In genomic region chr1:89023026-89023425, GRCh38 we compare ENCODE assay signal across 10 cellular contexts. TPM values are rescaled to one million over a fixed set of nuclear protein-coding genes. Genes with fewer than 3 reads are reported as not detected.
DNase-seq lines count a peak whose midpoint lies in the region; ATAC-seq and TF ChIP-seq lines count a peak whose summit lies in the region.
"Had no signal": no experiment of that assay in that cellular context is flagged by ENCODE, and none has a peak within 500 bp of the region (broad histone marks: within the 10 kb centered on the region; RNA-seq: fewer than 3 reads in every experiment).

No MANE protein-coding gene starts in this region.

- peak; percentile 3 for ATAC-seq in HG03175 (IDR thresholded peaks at IDR 0.05; ENCODE audit: unreplicated experiment)
- ATAC-seq in naive thymus-derived CD8-positive, alpha-beta T cell, result peak; percentile 5 to 7
- ATAC-seq: K562 had no signal

- no peaks in the 10 kb centered on the region for H4K20me1 ChIP-seq in BLaER1

- no peak overlapping the region for H3K9ac ChIP-seq in BLaER1

- peak overlapping the region; percentile 68 for H3K4me3 ChIP-seq in BLaER1
- H3K4me3 ChIP-seq: K562 had no signal

- POLR2A ChIA-PET in naive thymus-derived CD8-positive, alpha-beta T cell (lab: Charles Lee), result interaction anchor here (1.2 to 2.4 kb wide), 6 partner anchors 11 to 250 kb away, joined by 3 to 33 read pairs (median 4); no protein-coding TSS in a partner anchor

- no peaks in the 10 kb centered on the region for H3K27me3 ChIP-seq in BLaER1

- no peaks in the 10 kb centered on the region for H3K27me3 Mint-ChIP-seq in brain
- no peaks in the 10 kb centered on the region for H3K27me3 Mint-ChIP-seq in naive thymus-derived CD8-positive, alpha-beta T cell

- peaks cover 14% of the 10 kb centered on the region for H3K4me1 ChIP-seq in BLaER1

- H3K36me3 ChIP-seq in BLaER1, result peaks cover 19% of the 10 kb centered on the region

- no peak for DNase-seq in naive thymus-derived CD8-positive, alpha-beta T cell
- no peak for DNase-seq in stimulated activated CD8-positive, alpha-beta memory T cell treated with anti-CD3 and anti-CD28 coated beads, Interleukin-4, amount 100 ng/mL, for 48 hours
- DNase-seq in GOT3 (lab: John Stamatoyannopoulos, UW), result no peak
- DNase-seq in NCI-H2081 treated with DMSO at 0.1 percent for 48 hours (lab: John Stamatoyannopoulos, UW), result no peak
- DNase-seq in nucleus accumbens (lab: John Stamatoyannopoulos, UW), result no peak

- peak overlapping the region; percentile 86 for H3K4me2 ChIP-seq in BLaER1

- peak overlapping the region; percentile 74 for H3K27ac ChIP-seq in BLaER1

- peaks cover 0 to 16% (median 0%) of the 10 kb centered on the region in 5 experiments for H3K9me3 Mint-ChIP-seq in brain
- peaks cover 0 to 15% (median 10%) of the 10 kb centered on the region in 9 donors for H3K9me3 Mint-ChIP-seq in naive thymus-derived CD8-positive, alpha-beta T cell

- no peaks in the 10 kb centered on the region for H3K36me3 Mint-ChIP-seq in brain
- peaks cover 15 to 33% (median 25%) of the 10 kb centered on the region in 3 donors for H3K36me3 Mint-ChIP-seq in naive thymus-derived CD8-positive, alpha-beta T cell

- no peaks in the 10 kb centered on the region for H3K9me3 ChIP-seq in BLaER1

- H3K27ac Mint-ChIP-seq in brain, result peak overlapping the region in 3 of 5 experiments; percentile 19 to 84 (median 40)
- H3K27ac Mint-ChIP-seq in naive thymus-derived CD8-positive, alpha-beta T cell, result peak overlapping the region; percentile 92 to 98 (median 96)

- peaks cover 16% of the 10 kb centered on the region for H3K4me1 Mint-ChIP-seq in brain
- peaks cover 28 to 45% (median 37%) of the 10 kb centered on the region in 4 donors for H3K4me1 Mint-ChIP-seq in naive thymus-derived CD8-positive, alpha-beta T cell

- H3K4me3 Mint-ChIP-seq in brain, result peak overlapping the region in 3 of 5 experiments; percentile 42 to 82 (median 76)
- peak overlapping the region; percentile 86 to 98 (median 94) for H3K4me3 Mint-ChIP-seq in naive thymus-derived CD8-positive, alpha-beta T cell

- TF ChIP-seq CTCF in brain (conservative IDR thresholded peaks at IDR 0.05), result no peak

RNA-seq across cellular contexts. Expression of gene GBP3, which starts 0.4 kb away (rescaled TPM):
- polyA plus RNA-seq in brain (ENCODE audit: insufficient read depth, low read depth, low replicate concordance), result 0.51 TPM
- 10 to 100 TPM; 31.6 to 39.4 TPM for total RNA-seq in naive thymus-derived CD8-positive, alpha-beta T cell
- polyA plus RNA-seq in naive thymus-derived CD8-positive, alpha-beta T cell, result 10 to 100 TPM in 1 of 3 donors, 1 to 10 TPM in 2; 7.7 to 10.4 (median 9.4) TPM
- polyA plus RNA-seq: neural cell had no signal

RNA-seq across cellular contexts. Expression of gene KYAT3, which starts 30.6 kb away (rescaled TPM):
- 39.2 TPM for polyA plus RNA-seq in brain (ENCODE audit: insufficient read depth, low read depth, low replicate concordance)
- total RNA-seq in naive thymus-derived CD8-positive, alpha-beta T cell, result 10 to 100 TPM; 26.6 to 28.2 TPM
- 10 to 100 TPM; 20.6 to 25.2 (median 22.8) TPM for polyA plus RNA-seq in naive thymus-derived CD8-positive, alpha-beta T cell

RNA-seq across cellular contexts. Expression of gene RBMXL1, which starts 30.6 kb away (rescaled TPM):
- 5.7 TPM for polyA plus RNA-seq in brain (ENCODE audit: insufficient read depth, low read depth, low replicate concordance)
- 10 to 100 TPM; 20.3 to 21.6 TPM for total RNA-seq in naive thymus-derived CD8-positive, alpha-beta T cell
- polyA plus RNA-seq in naive thymus-derived CD8-positive, alpha-beta T cell, result 10 to 100 TPM in 2 of 3 donors, 1 to 10 TPM in 1; 9.5 to 10.8 (median 10.2) TPM

RNA-seq across cellular contexts. Expression of gene GBP1, which starts 42.0 kb away (rescaled TPM):
- 3.1 TPM for polyA plus RNA-seq in brain (ENCODE audit: insufficient read depth, low read depth, low replicate concordance)
- 10 to 100 TPM; 42.7 to 45.7 TPM for total RNA-seq in naive thymus-derived CD8-positive, alpha-beta T cell
- polyA plus RNA-seq in naive thymus-derived CD8-positive, alpha-beta T cell, result 10 to 100 TPM; 41.1 to 60.5 (median 44.7) TPM
- total RNA-seq: K562 had no signal
- polyA plus RNA-seq: K562, neural cell had no signal
